In the genomic region with DNA sequence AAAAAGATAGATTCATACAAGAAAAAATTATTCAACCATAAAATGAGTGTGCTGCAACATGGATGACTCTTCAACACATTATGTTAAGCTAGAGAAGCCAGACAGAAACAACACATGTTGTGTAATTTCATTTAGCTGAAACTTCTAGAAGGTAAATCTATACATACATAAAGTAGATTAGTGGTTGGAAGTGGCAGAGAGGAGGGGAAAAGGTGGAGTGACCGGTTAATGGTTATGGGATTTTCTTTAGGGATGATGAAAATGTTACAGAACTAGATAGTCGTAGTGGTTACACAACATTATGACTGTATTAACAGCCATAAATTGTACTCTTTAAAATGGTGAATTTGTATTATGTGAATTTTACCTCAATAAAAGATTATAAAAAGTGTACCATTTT, we compare ENCODE assay signal across 35 cellular contexts.
"Had no signal": no experiment of that assay in that cellular context is flagged by ENCODE, and none has a peak within 500 bp of the region (broad histone marks: within the 10 kb centered on the region; RNA-seq: fewer than 3 reads in every experiment).

No MANE protein-coding gene starts in this region.

- ATAC-seq: activated CD8-positive, alpha-beta T cell treated with anti-CD3 and anti-CD28 coated beads for 36 hours; activated naive CD4-positive, alpha-beta T cell treated with anti-CD3 and anti-CD28 coated beads, Interleukin-2, amount 50 U/mL, for 72 hours; activated T-cell treated with anti-CD3 and anti-CD28 coated beads, Interleukin-2, amount 50 U/mL, for 4 hours; activated T-cell treated with anti-CD3 and anti-CD28 coated beads, Interleukin-2, amount 50 U/mL, for 72 hours; activated T-helper 17 cell treated with anti-CD3 and anti-CD28 coated beads, Interleukin-2, amount 50 U/mL, for 72 hours; body of pancreas; T-cell; T-helper 17 cell had no signal

- H3K4me1 ChIP-seq: adrenal gland, body of pancreas, breast epithelium had no signal

- H3K36me3 ChIP-seq: adrenal gland, brain microvascular endothelial cell, breast epithelium, cardiac muscle cell had no signal

- H3K9me3 ChIP-seq: adrenal gland, body of pancreas, breast epithelium had no signal

- H3K27me3 ChIP-seq: adrenal gland, body of pancreas, brain microvascular endothelial cell, breast epithelium, cardiac muscle cell had no signal

- FAIRE-seq: astrocyte, TTC549 had no signal

- DNase-seq: activated B cell treated with CpG ODN at 0.5 μM for 24 hours; activated CD4-positive, alpha-beta memory T cell treated with anti-CD3 and anti-CD28 coated beads for 36 hours; activated CD4-positive, alpha-beta T cell treated with anti-CD3 and anti-CD28 coated beads for 4 hours; activated CD4-positive, alpha-beta T cell treated with anti-CD3 and anti-CD28 coated beads, Interleukin-2, amount 10 ng/mL, durations not matched to agents 24 days and 14 days; activated CD4-positive, alpha-beta T cell treated with anti-CD3 and anti-CD28 coated beads, Interleukin-2, amount 50 U/mL, for 1 hour; activated CD4-positive, alpha-beta T cell treated with anti-CD3 and anti-CD28 coated beads, Interleukin-2, amount 50 U/mL, for 4 hours; activated CD4-positive, CD25-positive, alpha-beta regulatory T cell treated with anti-CD3 and anti-CD28 coated beads, Interleukin-2, amount 50 U/mL, for 72 hours; activated CD8-positive, alpha-beta memory T cell treated with anti-CD3 and anti-CD28 coated beads, Interleukin-2, amount 50 U/mL, for 4 hours; activated CD8-positive, alpha-beta T cell treated with anti-CD3 and anti-CD28 coated beads for 36 hours; activated effector memory CD4-positive, alpha-beta T cell treated with anti-CD3 and anti-CD28 coated beads, Interleukin-2, amount 50 U/mL, for 16 hours; activated gamma-delta T cell treated with Interleukin-2 at 50 U/mL for 16 hours; activated naive CD4-positive, alpha-beta T cell; activated naive CD4-positive, alpha-beta T cell treated with anti-CD3 and anti-CD28 coated beads for 36 hours; activated naive CD4-positive, alpha-beta T cell treated with anti-CD3 and anti-CD28 coated beads, Interleukin-2, amount 50 U/mL, for 16 hours; activated naive CD8-positive, alpha-beta T cell treated with anti-CD3 and anti-CD28 coated beads for 36 hours; activated T-cell treated with anti-CD3 and anti-CD28 coated beads for 4 hours; activated T-cell treated with anti-CD3 and anti-CD28 coated beads, Interleukin-2, amount 50 U/mL, for 1 hour; activated T-cell treated with anti-CD3 and anti-CD28 coated beads, Interleukin-2, amount 50 U/mL, for 4 hours; activated T-cell treated with anti-CD3 and anti-CD28 coated beads, Interleukin-2, amount 50 U/mL, for 72 hours; adrenal gland; amniotic stem cell; aorta; body of pancreas; brain microvascular endothelial cell; caudate nucleus; cerebellar nuclear complex; T-cell; T-helper 17 cell; T1000 had no signal

- H3K4me3 ChIP-seq: adrenal gland, body of pancreas, breast epithelium, cardiac muscle cell had no signal
